Comparison of ENCODE assay signal across 16 cellular contexts in the genomic region with DNA sequence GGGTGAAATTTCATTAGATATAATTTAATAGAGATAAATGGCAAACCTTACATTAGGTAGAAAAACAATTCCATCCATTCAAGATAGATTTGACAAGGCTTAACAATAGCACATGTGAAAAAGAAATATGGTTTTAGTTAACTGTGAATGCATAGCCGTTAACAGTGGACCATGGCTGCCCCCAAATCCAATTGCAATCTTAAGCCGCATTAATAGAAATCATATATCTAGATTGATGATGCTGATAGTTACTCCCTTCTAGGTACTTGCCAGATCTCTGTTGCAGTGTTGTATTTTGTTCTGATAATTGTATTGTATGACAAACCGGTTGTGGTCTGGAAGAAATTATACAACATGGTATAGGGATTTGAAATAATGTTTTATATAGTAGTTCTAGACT.
"Had no signal": no experiment of that assay in that cellular context is flagged by ENCODE, and none has a peak within 500 bp of the region (broad histone marks: within the 10 kb centered on the region; RNA-seq: fewer than 3 reads in every experiment).

No MANE protein-coding gene starts in this region.

- DNase-seq: dorsolateral prefrontal cortex; effector CD4-positive, alpha-beta T cell; effector memory CD4-positive, alpha-beta T cell; foreskin keratinocyte; heart left ventricle; hypothalamus; immature natural killer cell; left cardiac atrium; left lung; left ventricle myocardium superior; lower lobe of right lung; mesenchymal stem cell; mucosa of descending colon; naive B cell; naive thymus-derived CD8-positive, alpha-beta T cell had no signal

- ATAC-seq: foreskin keratinocyte; gastroesophageal sphincter; heart left ventricle; left cardiac atrium; left lung; left ventricle myocardium superior; lower lobe of right lung; mucosa of descending colon; naive thymus-derived CD8-positive, alpha-beta T cell had no signal
